In genomic region chr5:21152611-21153010, GRCh38 we compare ENCODE assay signal across 11 cellular contexts.
DNase-seq lines count a peak whose midpoint lies in the region; ATAC-seq, FAIRE-seq and TF ChIP-seq lines count a peak whose summit lies in the region.
"Had no signal": no experiment of that assay in that cellular context is flagged by ENCODE, and none has a peak within 500 bp of the region (broad histone marks: within the 10 kb centered on the region; RNA-seq: fewer than 3 reads in every experiment).

No MANE protein-coding gene starts in this region.

- FAIRE-seq in keratinocyte (lab: Jason Lieb, UNC) = peak; percentile 91

- no peak overlapping the region for H3K27ac Mint-ChIP-seq in activated CD8-positive, alpha-beta T cell treated with anti-CD3 and anti-CD28 coated beads, Interleukin-2, amount 10 ng/mL, durations not matched to agents 7 days and 5 days

- H3K27ac ChIP-seq in keratinocyte (ENCODE audit: control insufficient read depth, insufficient read depth, low read length) = no peak overlapping the region
- H3K27ac ChIP-seq: SJSA1 had no signal

- no peak for TF ChIP-seq POLR2A in NB4 (IDR thresholded peaks at IDR 0.05; ENCODE audit: extremely low read depth, insufficient read length)

- DNase-seq in DMS153 (lab: John Stamatoyannopoulos, UW) (peak; percentile 93), NB4 (ENCODE audit: low read depth) (peak; percentile 63), adipocyte (ENCODE audit: low read depth) (peak; percentile 65), keratinocyte (ENCODE audit: low read depth, low spot score) (peak; percentile 88), DMS114 treated with DMSO at 0.1 percent for 48 hours (lab: John Stamatoyannopoulos, UW; ENCODE audit: unreplicated experiment) (no peak), ecto neural progenitor cell (ENCODE audit: low spot score) (no peak)
- DNase-seq in activated CD8-positive, alpha-beta T cell treated with anti-CD3 and anti-CD28 coated beads, Interleukin-2, amount 10 ng/mL, durations not matched to agents 7 days and 5 days = no peak
- DNase-seq: posterior cingulate gyrus had no signal

- POLR2A ChIA-PET in activated CD8-positive, alpha-beta T cell treated with anti-CD3 and anti-CD28 coated beads, Interleukin-2, amount 10 ng/mL, durations not matched to agents 7 days and 5 days (lab: Charles Lee) = no interaction called here

- H3K27me3 Mint-ChIP-seq in activated CD8-positive, alpha-beta T cell treated with anti-CD3 and anti-CD28 coated beads, Interleukin-2, amount 10 ng/mL, durations not matched to agents 7 days and 5 days (ENCODE audit: low read depth) = no peaks in the 10 kb centered on the region
- H3K27me3 Mint-ChIP-seq: central memory CD8-positive, alpha-beta T cell had no signal

- H2AFZ ChIP-seq in keratinocyte (ENCODE audit: control insufficient read depth, low read length) = no peak overlapping the region

- H3K36me3 ChIP-seq in adipocyte (ENCODE audit: control insufficient read depth, insufficient read depth, low read length, severe bottlenecking) = no peaks in the 10 kb centered on the region
- H3K36me3 ChIP-seq in keratinocyte (ENCODE audit: control insufficient read depth in 2 of 2, extremely low read depth in 1 of 2, insufficient read depth in 2 of 2, low read length in 2 of 2) = no peaks in the 10 kb centered on the region
- H3K36me3 ChIP-seq: SJSA1 had no signal

- H3K9me3 ChIP-seq in adipocyte (ENCODE audit: control insufficient read depth, low read length) = peaks cover 14% of the 10 kb centered on the region
- H3K9me3 ChIP-seq in keratinocyte (ENCODE audit: control insufficient read depth, low read depth, low read length) = no peaks in the 10 kb centered on the region
- H3K9me3 ChIP-seq: SJSA1 had no signal

- H3K9ac ChIP-seq in adipocyte (ENCODE audit: low read length) (no peak overlapping the region), keratinocyte (ENCODE audit: control insufficient read depth, extremely low read depth, insufficient read depth, low read length) (no peak overlapping the region)

- no peak for ATAC-seq in GM18858 (IDR thresholded peaks at IDR 0.05; ENCODE audit: unreplicated experiment)
- no peak for ATAC-seq in activated CD8-positive, alpha-beta T cell treated with anti-CD3 and anti-CD28 coated beads, Interleukin-2, amount 10 ng/mL, durations not matched to agents 7 days and 5 days

- peaks cover 10% of the 10 kb centered on the region for H3K4me1 ChIP-seq in adipocyte (ENCODE audit: control insufficient read depth, insufficient read depth, low read length)
- peaks cover 9% of the 10 kb centered on the region for H3K4me1 ChIP-seq in keratinocyte (ENCODE audit: control insufficient read depth, extremely low read depth, insufficient read depth, low read length)
- H3K4me1 ChIP-seq: SJSA1 had no signal

- no peaks in the 10 kb centered on the region for H3K4me1 Mint-ChIP-seq in activated CD8-positive, alpha-beta T cell treated with anti-CD3 and anti-CD28 coated beads, Interleukin-2, amount 10 ng/mL, durations not matched to agents 7 days and 5 days (ENCODE audit: low read depth)
- H3K4me1 Mint-ChIP-seq: central memory CD8-positive, alpha-beta T cell had no signal

- no peak overlapping the region for H3K4me3 ChIP-seq in NB4 (ENCODE audit: low read depth, low read length)
- no peak overlapping the region for H3K4me3 ChIP-seq in adipocyte (ENCODE audit: low read length)
- no peak overlapping the region for H3K4me3 ChIP-seq in keratinocyte (ENCODE audit: control insufficient read depth in 2 of 3, extremely low read depth in 1 of 3, insufficient read depth in 2 of 3, low read depth in 1 of 3, low read length in 3 of 3)
- H3K4me3 ChIP-seq: SJSA1 had no signal

- no peaks in the 10 kb centered on the region for H3K9me1 ChIP-seq in keratinocyte (ENCODE audit: control insufficient read depth, extremely low read depth, insufficient read depth, low read length)

- H3K4me3 Mint-ChIP-seq in activated CD8-positive, alpha-beta T cell treated with anti-CD3 and anti-CD28 coated beads, Interleukin-2, amount 10 ng/mL, durations not matched to agents 7 days and 5 days = no peak overlapping the region
- H3K4me3 Mint-ChIP-seq: central memory CD8-positive, alpha-beta T cell had no signal

- H3K79me2 ChIP-seq in keratinocyte (ENCODE audit: control insufficient read depth, insufficient read depth, low read length) = no peaks in the 10 kb centered on the region

- H3K9me3 Mint-ChIP-seq in activated CD8-positive, alpha-beta T cell treated with anti-CD3 and anti-CD28 coated beads, Interleukin-2, amount 10 ng/mL, durations not matched to agents 7 days and 5 days (ENCODE audit: insufficient read depth) = peaks cover 4% of the 10 kb centered on the region
- H3K9me3 Mint-ChIP-seq: central memory CD8-positive, alpha-beta T cell had no signal

- H3K27me3 ChIP-seq in adipocyte (replicated peaks; ENCODE audit: control insufficient read depth, insufficient read depth, low read length) (no peaks in the 10 kb centered on the region), keratinocyte (ENCODE audit: control insufficient read depth, extremely low read depth, insufficient read depth, low read length) (no peaks in the 10 kb centered on the region)
- H3K27me3 ChIP-seq: SJSA1 had no signal

- H3K4me2 ChIP-seq in keratinocyte (ENCODE audit: control insufficient read depth, extremely low read depth, insufficient read depth, low read depth, low read length) = no peak overlapping the region

- no peaks in the 10 kb centered on the region for H4K20me1 ChIP-seq in keratinocyte (ENCODE audit: control insufficient read depth, extremely low read depth, insufficient read depth, low read length)

- CTCF ChIA-PET in activated CD8-positive, alpha-beta T cell treated with anti-CD3 and anti-CD28 coated beads, Interleukin-2, amount 10 ng/mL, durations not matched to agents 7 days and 5 days (lab: Charles Lee) = no interaction called here

- no peaks in the 10 kb centered on the region for H3K36me3 Mint-ChIP-seq in activated CD8-positive, alpha-beta T cell treated with anti-CD3 and anti-CD28 coated beads, Interleukin-2, amount 10 ng/mL, durations not matched to agents 7 days and 5 days (ENCODE audit: low read depth)

- TF ChIP-seq CTCF in NB4 (IDR thresholded peaks at IDR 0.05; ENCODE audit: low read depth, low read length) (no peak), keratinocyte (optimal IDR thresholded peaks at IDR 0.05 in 1 of 3, IDR thresholded peaks at IDR 0.05 in 1 of 3, conservative IDR thresholded peaks at IDR 0.05 in 1 of 3; ENCODE audit: extremely low read depth in 1 of 3, insufficient read depth in 2 of 3, low read length in 3 of 3) (no peak)

- dilution Hi-C loops in keratinocyte (cut with MboI; ENCODE audit: extremely low pct_ligation_motif_present, low sequenced_read_pairs) = no loop called here

Comparison
In these comparisons a context has a peak if more than half of its experiments do, and no peak if none do; other contexts are left out.
1. DNase-seq: peak in DMS153 (single experiment), NB4 (single experiment), adipocyte (single experiment) and keratinocyte (single experiment); none in DMS114 treated with DMSO at 0.1 percent for 48 hours (single experiment), ecto neural progenitor cell (single experiment) and activated CD8-positive, alpha-beta T cell treated with anti-CD3 and anti-CD28 coated beads, Interleukin-2, amount 10 ng/mL, durations not matched to agents 7 days and 5 days (single experiment).